In genomic region chr18:75521808-75522207, GRCh38 we compare ENCODE assay signal across 16 cellular contexts.
DNase-seq lines count a peak whose midpoint lies in the region; ATAC-seq, FAIRE-seq and TF ChIP-seq lines count a peak whose summit lies in the region.
"Had no signal": no experiment of that assay in that cellular context is flagged by ENCODE, and none has a peak within 500 bp of the region (broad histone marks: within the 10 kb centered on the region; RNA-seq: fewer than 3 reads in every experiment).

No MANE protein-coding gene starts in this region.

- H3K79me2 ChIP-seq in K562 (ENCODE audit: control insufficient read depth, insufficient read depth, low read length) (no peaks in the 10 kb centered on the region), mesendoderm (ENCODE audit: control insufficient read depth, insufficient read depth, low read length) (no peaks in the 10 kb centered on the region)

- H4K20me1 ChIP-seq in K562 (replicated peaks; ENCODE audit: control insufficient read depth, insufficient read depth, low read length): no peaks in the 10 kb centered on the region

- TF ChIP-seq CTCF in K562 (IDR thresholded peaks at IDR 0.05 in 2 of 3, conservative IDR thresholded peaks at IDR 0.05 in 1 of 3; ENCODE audit: insufficient read depth in 2 of 3, low read depth in 1 of 3, low read length in 3 of 3): no peak
- TF ChIP-seq CTCF in foreskin keratinocyte (conservative IDR thresholded peaks at IDR 0.05): no peak
- no peak for TF ChIP-seq CTCF in body of pancreas (IDR thresholded peaks at IDR 0.05)

- no peak overlapping the region for H2AFZ ChIP-seq in K562 (ENCODE audit: low read depth, low read length)
- H2AFZ ChIP-seq: GM23248 had no signal

- H2BK15ac ChIP-seq in mesendoderm (replicated peaks; ENCODE audit: low read depth): no peak overlapping the region

- no peak overlapping the region for H3K4ac ChIP-seq in mesendoderm (ENCODE audit: low read depth, low read length)

- no peak for ATAC-seq in K562
- no peak for ATAC-seq in foreskin keratinocyte
- no peak for ATAC-seq in body of pancreas
- ATAC-seq: A549, GM12878 had no signal

- 6% methylated on average over 7 of the region's 12 CpGs for WGBS in K562 (ENCODE audit: insufficient coverage, low coverage, missing lambda C conversion rate)
- WGBS in mesendoderm (ENCODE audit: extremely low coverage, insufficient coverage, low lambda C conversion rate): no CpG with 5 or more reads among the region's 12 CpGs
- 57 to 63% methylated on average over 12 of the region's 12 CpGs for WGBS in body of pancreas, 2 donors

- H3K56ac ChIP-seq in mesendoderm (ENCODE audit: low read length): no peak overlapping the region

- DNase-seq in H7: peak; percentile 22
- peak in 1 of 4 experiments; percentile 1 for DNase-seq in K562 (ENCODE audit: extremely low read depth in 1 of 4, low spot score in 3 of 4)
- peak; percentile 11 for DNase-seq in mesendoderm
- DNase-seq in activated CD8-positive, alpha-beta memory T cell treated with anti-CD3 and anti-CD28 coated beads, Interleukin-2, amount 50 U/mL, for 48 hours: no peak
- DNase-seq in foreskin keratinocyte: no peak
- no peak for DNase-seq in body of pancreas
- DNase-seq: BE2C; Calu3; CD4-positive, CD25-positive, alpha-beta regulatory T cell; DMS 273 treated with DMSO at 0.1 percent for 48 hours; DMS79; GM23248; H9 had no signal

- CTCF ChIA-PET in K562 (lab: Yijun Ruan, JAX; ENCODE audit: low intra/inter-chr PET ratio): no interaction called here

- H3K9me3 ChIP-seq in K562 (replicated peaks; ENCODE audit: control insufficient read depth, insufficient read depth, low read depth, low read length) (no peaks in the 10 kb centered on the region), body of pancreas (no peaks in the 10 kb centered on the region)
- H3K9me3 ChIP-seq: A549, BE2C had no signal

- no peak overlapping the region for H3K18ac ChIP-seq in mesendoderm (ENCODE audit: low read length)

- no peak overlapping the region for H2AK5ac ChIP-seq in mesendoderm (ENCODE audit: low read length)

- H3K27ac ChIP-seq in K562 (ENCODE audit: extremely low read depth, low read depth, low read length) (no peak overlapping the region), mesendoderm (ENCODE audit: low read depth, low read length) (no peak overlapping the region), foreskin keratinocyte (no peak overlapping the region), body of pancreas (no peak overlapping the region)
- H3K27ac ChIP-seq: A549, GM23248 had no signal

- no peak overlapping the region for H4K5ac ChIP-seq in mesendoderm (ENCODE audit: low read length)

- no peak for TF ChIP-seq EP300 in K562 (IDR thresholded peaks at IDR 0.05; ENCODE audit: low read length)

- no peak overlapping the region for H4K8ac ChIP-seq in mesendoderm (ENCODE audit: low read depth, low read length)

- no peak for TF ChIP-seq RAD21 in K562 (CRISPR knock-in tag; conservative IDR thresholded peaks at IDR 0.05 in 1 of 2, IDR thresholded peaks at IDR 0.05 in 1 of 2)

- H3K4me2 ChIP-seq in K562 (ENCODE audit: insufficient read depth, low read length) (no peak overlapping the region), mesendoderm (ENCODE audit: low read length) (no peak overlapping the region)
- H3K4me2 ChIP-seq: A549 had no signal

- H3K27me3 ChIP-seq in H7 (ENCODE audit: control insufficient read depth, insufficient read depth, low read length): no peaks in the 10 kb centered on the region
- H3K27me3 ChIP-seq in K562 (ENCODE audit: control insufficient read depth in 2 of 2, insufficient read depth in 2 of 2, low read length in 2 of 2): peaks cover 0 to 14% of the 10 kb centered on the region in 2 experiments; a peak in 2 of 5 replicates
- no peaks in the 10 kb centered on the region for H3K27me3 ChIP-seq in mesendoderm (ENCODE audit: insufficient read depth, low read length, poor library complexity)
- H3K27me3 ChIP-seq in foreskin keratinocyte: peaks cover 5% of the 10 kb centered on the region
- no peaks in the 10 kb centered on the region for H3K27me3 ChIP-seq in body of pancreas
- H3K27me3 ChIP-seq: BE2C had no signal

- no peaks in the 10 kb centered on the region for H3K79me1 ChIP-seq in mesendoderm (ENCODE audit: low read length)

- H3K4me1 ChIP-seq in K562 (replicated peaks in 1 of 2; ENCODE audit: control insufficient read depth in 2 of 2, insufficient read depth in 2 of 2, low read length in 2 of 2) (no peaks in the 10 kb centered on the region; a peak in 1 of 5 replicates), mesendoderm (ENCODE audit: control insufficient read depth, low read depth, low read length) (no peaks in the 10 kb centered on the region), foreskin keratinocyte (no peaks in the 10 kb centered on the region), body of pancreas (no peaks in the 10 kb centered on the region)
- H3K4me1 ChIP-seq: A549, BE2C had no signal

- H3K36me3 ChIP-seq in H7 (replicated peaks; ENCODE audit: control insufficient read depth, insufficient read depth, low read length) (no peaks in the 10 kb centered on the region), K562 (ENCODE audit: control insufficient read depth, insufficient read depth, low read length) (no peaks in the 10 kb centered on the region), mesendoderm (ENCODE audit: control insufficient read depth, insufficient read depth, low read length) (no peaks in the 10 kb centered on the region), body of pancreas (replicated peaks in 1 of 2; ENCODE audit: insufficient read depth in 1 of 2, low read depth in 2 of 2) (no peaks in the 10 kb centered on the region)
- H3K36me3 ChIP-seq: BE2C had no signal

- H2BK120ac ChIP-seq in mesendoderm (ENCODE audit: low read depth, low read length): no peak overlapping the region

- H3K9ac ChIP-seq in K562 (ENCODE audit: insufficient read depth in 1 of 2, low read depth in 2 of 2, low read length in 2 of 2) (no peak overlapping the region), mesendoderm (ENCODE audit: low read length) (no peak overlapping the region)
- H3K9ac ChIP-seq: GM23248 had no signal

- no TSS peak for BruUV-seq in K562 (replicated peaks; lab: Mats Ljungman, UMichigan)

- TF ChIP-seq POLR2A in K562 (conservative IDR thresholded peaks at IDR 0.05) (no peak), body of pancreas (IDR thresholded peaks at IDR 0.05) (no peak)

- H3K4me3 ChIP-seq in H7 (ENCODE audit: insufficient read depth, low read depth, low read length): no peak overlapping the region
- H3K4me3 ChIP-seq in K562: no peak overlapping the region
- H3K4me3 ChIP-seq in mesendoderm (ENCODE audit: low read length): no peak overlapping the region
- no peak overlapping the region for H3K4me3 ChIP-seq in body of pancreas
- H3K4me3 ChIP-seq: A549, GM12878, GM23248 had no signal

- no peaks in the 10 kb centered on the region for H3K9me1 ChIP-seq in K562 (ENCODE audit: control insufficient read depth, insufficient read depth, low read length)

- intact Hi-C loops in K562 (cut with micrococcal nuclease) (no loop called here), body of pancreas (cut with DNase I) (no loop called here)

- POLR2A ChIA-PET in K562 (lab: Yijun Ruan, JAX): no interaction called here

- no peak for FAIRE-seq in K562 (lab: Jason Lieb, UNC)
- FAIRE-seq: A549, GM12878, GM18507 had no signal

- in situ Hi-C loops in K562 (cut with MboI): no loop called here

- no peak overlapping the region for H3K23ac ChIP-seq in mesendoderm (ENCODE audit: low read length)

- H2BK5ac ChIP-seq in mesendoderm (ENCODE audit: low read length): no peak overlapping the region

TF ChIP-seq in K562, 482 proteins besides CTCF, POLR2A, EP300 and RAD21:
- peak; percentile 81 for TF ChIP-seq RFX1 (IDR thresholded peaks at IDR 0.05)
- no peak for TF ChIP-seq LCOR (CRISPR knock-in tag; IDR thresholded peaks at IDR 0.05)
- TF ChIP-seq PCBP1 (IDR thresholded peaks at IDR 0.05; ENCODE audit: low read depth, low read length, poor library complexity, severe bottlenecking): no peak
- TF ChIP-seq HMG20A (CRISPR knock-in tag; conservative IDR thresholded peaks at IDR 0.05): no peak

Comparison
In these comparisons a context has a peak if more than half of its experiments do, and no peak if none do; other contexts are left out.
1. DNase-seq: peak in H7 (single experiment) and mesendoderm (single experiment); none in activated CD8-positive, alpha-beta memory T cell treated with anti-CD3 and anti-CD28 coated beads, Interleukin-2, amount 50 U/mL, for 48 hours (single experiment), foreskin keratinocyte (0 of 2) and body of pancreas (0 of 4).